ENCODE assay signal across 11 cellular contexts in the genomic region with DNA sequence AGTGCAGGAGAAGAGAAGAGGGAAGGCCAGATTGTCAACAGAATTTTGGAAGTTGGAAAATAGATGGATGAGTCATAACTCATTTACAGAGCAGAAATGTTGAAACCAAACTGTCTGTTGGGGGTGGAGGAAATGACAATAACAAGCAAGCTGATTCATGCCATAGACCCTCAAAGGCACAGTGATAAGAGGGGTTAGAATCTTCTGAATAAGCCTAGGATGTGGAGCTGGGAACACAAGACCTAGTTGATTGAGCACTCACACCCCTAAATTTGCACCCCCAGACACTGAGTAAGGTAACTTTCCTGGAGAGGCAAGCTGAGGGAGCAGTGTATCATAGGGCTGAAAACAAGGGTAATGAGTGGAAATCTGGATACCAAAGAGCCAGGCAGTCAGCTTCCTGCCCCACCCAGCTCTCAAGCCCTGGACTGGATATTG.
A peak's percentile ranks its signal among the peaks of the same experiment; 100 is the strongest.
DNase-seq lines count a peak whose midpoint lies in the region; ATAC-seq and TF ChIP-seq lines count a peak whose summit lies in the region.
"Had no signal": no experiment of that assay in that cellular context is flagged by ENCODE, and none has a peak within 500 bp of the region (broad histone marks: within the 10 kb centered on the region; RNA-seq: fewer than 3 reads in every experiment).

No MANE protein-coding gene starts in this region.

- H3K27me3 ChIP-seq in A673 (replicated peaks; ENCODE audit: insufficient read depth, low read depth, low read length, poor library complexity) (no peaks in the 10 kb centered on the region), HCT116 (ENCODE audit: insufficient read depth, low read length) (no peaks in the 10 kb centered on the region)
- H3K27me3 ChIP-seq: gastrocnemius medialis had no signal

- H2AFZ ChIP-seq in HCT116 (ENCODE audit: low read depth, low read length, poor library complexity, severe bottlenecking): peak overlapping the region; percentile 63

- peak overlapping the region; percentile 71 for H3K4me2 ChIP-seq in HCT116 (ENCODE audit: low read length)

- H3K9me3 ChIP-seq in A673 (ENCODE audit: low read depth, low read length, poor library complexity, severe bottlenecking) (peaks cover 25% of the 10 kb centered on the region), HCT116 (ENCODE audit: control insufficient read depth in 1 of 2, insufficient read depth in 1 of 2, low read depth in 1 of 2, low read length in 2 of 2) (no peaks in the 10 kb centered on the region; a peak in 1 of 4 replicates)
- H3K9me3 ChIP-seq: gastrocnemius medialis had no signal

- H3K9me2 ChIP-seq in HCT116 (ENCODE audit: insufficient read depth): no peaks in the 10 kb centered on the region

- H3K27ac ChIP-seq in A673 (ENCODE audit: low read depth, low read length, poor library complexity, severe bottlenecking) (peak overlapping the region; percentile 32), HCT116 (ENCODE audit: low read depth, low read length) (peak overlapping the region; percentile 58)

- H3K4me3 ChIP-seq in A673 (ENCODE audit: low read depth, low read length, poor library complexity, severe bottlenecking): no peak overlapping the region
- peak overlapping the region in 1 of 2 experiments; percentile 39; a peak in 2 of 4 replicates for H3K4me3 ChIP-seq in HCT116 (replicated peaks in 1 of 2; ENCODE audit: low read depth in 1 of 2, low read length in 2 of 2)
- H3K4me3 ChIP-seq: gastrocnemius medialis had no signal

- POLR2A ChIA-PET in A673 (lab: Charles Lee; ENCODE audit: low non-redundant PET) (no interaction called here), HCT116 (lab: Charles Lee) (interaction anchor here (0.7 to 1.5 kb wide), 4 partner anchors 79 to 262 kb away, joined by 3 read pairs; no protein-coding TSS in a partner anchor)

- H3K4me1 ChIP-seq in A673 (ENCODE audit: insufficient read depth, low read length, poor library complexity, severe bottlenecking) (peaks cover 11% of the 10 kb centered on the region), HCT116 (ENCODE audit: control insufficient read depth in 1 of 2, insufficient read depth in 2 of 2, low read length in 2 of 2) (peaks cover 19 to 35% of the 10 kb centered on the region in 2 experiments)
- H3K4me1 ChIP-seq: gastrocnemius medialis had no signal

- no peak for TF ChIP-seq CTCF in A673 (conservative IDR thresholded peaks at IDR 0.05; ENCODE audit: low read depth, low read length)
- no peak for TF ChIP-seq CTCF in HCT116 (IDR thresholded peaks at IDR 0.05 in 2 of 3, conservative IDR thresholded peaks at IDR 0.05 in 1 of 3; ENCODE audit: borderline replicate concordance in 1 of 3, insufficient read depth in 1 of 3, low read depth in 2 of 3, low read length in 2 of 3)

- H3K36me3 ChIP-seq in A673 (ENCODE audit: insufficient read depth, low read length, poor library complexity, severe bottlenecking): no peaks in the 10 kb centered on the region
- H3K36me3 ChIP-seq in HCT116 (ENCODE audit: control insufficient read depth in 1 of 2, insufficient read depth in 2 of 2, low read length in 2 of 2): no peaks in the 10 kb centered on the region
- H3K36me3 ChIP-seq: gastrocnemius medialis had no signal

- peak; percentile 75 for DNase-seq in A673 (ENCODE audit: low spot score)
- peak; percentile 67 for DNase-seq in HCT116 (ENCODE audit: low read depth, low spot score)
- DNase-seq in NOMO-1 treated with DMSO at 0.1 percent for 48 hours (lab: John Stamatoyannopoulos, UW; ENCODE audit: unreplicated experiment): peak; percentile 74
- DNase-seq in fibroblast of gingiva (ENCODE audit: low read depth): peak; percentile 45
- DNase-seq in retina: no peak
- DNase-seq in SK-N-DZ (ENCODE audit: low spot score): no peak
- DNase-seq: Calu3, gastrocnemius medialis, naive B cell had no signal

- BruUV-seq in A673 (replicated peaks; lab: Mats Ljungman, UMichigan) (no TSS peak), HCT116 (replicated peaks; lab: Mats Ljungman, UMichigan) (no TSS peak)

- CTCF ChIA-PET in A673 (lab: Charles Lee): interaction anchor here (1.4 kb wide), 1 partner anchor 142 kb away, joined by 4 read pairs; no protein-coding TSS in a partner anchor
- CTCF ChIA-PET in HCT116 (lab: Charles Lee): no interaction called here

- TF ChIP-seq RAD21 in HCT116 (IDR thresholded peaks at IDR 0.05; ENCODE audit: low read depth): peak; percentile 24; the same call in 1 of the 2 replicates

- ATAC-seq in HCT116: peak; percentile 74
- no peak for ATAC-seq in GM19463 (IDR thresholded peaks at IDR 0.05; ENCODE audit: unreplicated experiment)
- ATAC-seq in GM21717 (IDR thresholded peaks at IDR 0.05; ENCODE audit: unreplicated experiment): no peak

- TF ChIP-seq POLR2A in HCT116 (IDR thresholded peaks at IDR 0.05; ENCODE audit: borderline replicate concordance, extremely low read depth, insufficient read depth, insufficient read length): no peak

- H4K20me1 ChIP-seq in HCT116 (ENCODE audit: insufficient read depth): no peaks in the 10 kb centered on the region

- RAD21 ChIA-PET in HCT116 (lab: Charles Lee; ENCODE audit: low non-redundant PET in 1 of 2, low total read pairs in 2 of 2, uncharacterized antibody in 2 of 2, unreplicated experiment in 2 of 2): no interaction called here

- intact Hi-C loops in A673 (cut with micrococcal nuclease; ENCODE audit: unreplicated experiment): no loop called here
- intact Hi-C loops in HCT116 (cut with micrococcal nuclease): loop anchor here (2.0 to 10.0 kb wide), 3 partner anchors 87 to 338 kb away; no protein-coding TSS in a partner anchor

- H3K9ac ChIP-seq in HCT116 (ENCODE audit: low read length): peak overlapping the region; percentile 24; the same call in 1 of the 2 replicates

- H3K79me2 ChIP-seq in HCT116 (ENCODE audit: insufficient read depth, low read length): no peaks in the 10 kb centered on the region

TF ChIP-seq in HCT116, 20 proteins besides CTCF, POLR2A, EP300 and RAD21 (continues in another document):
- TF ChIP-seq ELF1 (IDR thresholded peaks at IDR 0.05; ENCODE audit: borderline replicate concordance, low read depth) (no peak), CBX3 (IDR thresholded peaks at IDR 0.05; ENCODE audit: low read depth) (peak; percentile 97), EZH2phosphoT487 (IDR thresholded peaks at IDR 0.05; ENCODE audit: borderline replicate concordance) (no peak), CEBPB (IDR thresholded peaks at IDR 0.05; ENCODE audit: low read depth) (peak; percentile 96), YY1 (IDR thresholded peaks at IDR 0.05; ENCODE audit: extremely low read depth, insufficient replicate concordance, low read depth, low read length) (no peak), SRF (IDR thresholded peaks at IDR 0.05; ENCODE audit: low read depth) (peak; percentile 51), ZNF274 (IDR thresholded peaks at IDR 0.05; ENCODE audit: low read depth, low read length) (no peak), POLR2AphosphoS5 (IDR thresholded peaks at IDR 0.05; ENCODE audit: low read depth, low read length) (peak; percentile 62), FOSL1 (IDR thresholded peaks at IDR 0.05; ENCODE audit: low read depth) (peak; percentile 94), SIN3A (IDR thresholded peaks at IDR 0.05; ENCODE audit: low read depth) (peak; percentile 47; the same call in 1 of the 2 replicates), EZH2 (IDR thresholded peaks at IDR 0.05) (no peak), ZFX (IDR thresholded peaks at IDR 0.05) (no peak)
- TF ChIP-seq, protein P1, sequence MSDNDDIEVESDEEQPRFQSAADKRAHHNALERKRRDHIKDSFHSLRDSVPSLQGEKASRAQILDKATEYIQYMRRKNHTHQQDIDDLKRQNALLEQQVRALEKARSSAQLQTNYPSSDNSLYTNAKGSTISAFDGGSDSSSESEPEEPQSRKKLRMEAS (IDR thresholded peaks at IDR 0.05): peak; percentile 55
- TF ChIP-seq, protein P2, sequence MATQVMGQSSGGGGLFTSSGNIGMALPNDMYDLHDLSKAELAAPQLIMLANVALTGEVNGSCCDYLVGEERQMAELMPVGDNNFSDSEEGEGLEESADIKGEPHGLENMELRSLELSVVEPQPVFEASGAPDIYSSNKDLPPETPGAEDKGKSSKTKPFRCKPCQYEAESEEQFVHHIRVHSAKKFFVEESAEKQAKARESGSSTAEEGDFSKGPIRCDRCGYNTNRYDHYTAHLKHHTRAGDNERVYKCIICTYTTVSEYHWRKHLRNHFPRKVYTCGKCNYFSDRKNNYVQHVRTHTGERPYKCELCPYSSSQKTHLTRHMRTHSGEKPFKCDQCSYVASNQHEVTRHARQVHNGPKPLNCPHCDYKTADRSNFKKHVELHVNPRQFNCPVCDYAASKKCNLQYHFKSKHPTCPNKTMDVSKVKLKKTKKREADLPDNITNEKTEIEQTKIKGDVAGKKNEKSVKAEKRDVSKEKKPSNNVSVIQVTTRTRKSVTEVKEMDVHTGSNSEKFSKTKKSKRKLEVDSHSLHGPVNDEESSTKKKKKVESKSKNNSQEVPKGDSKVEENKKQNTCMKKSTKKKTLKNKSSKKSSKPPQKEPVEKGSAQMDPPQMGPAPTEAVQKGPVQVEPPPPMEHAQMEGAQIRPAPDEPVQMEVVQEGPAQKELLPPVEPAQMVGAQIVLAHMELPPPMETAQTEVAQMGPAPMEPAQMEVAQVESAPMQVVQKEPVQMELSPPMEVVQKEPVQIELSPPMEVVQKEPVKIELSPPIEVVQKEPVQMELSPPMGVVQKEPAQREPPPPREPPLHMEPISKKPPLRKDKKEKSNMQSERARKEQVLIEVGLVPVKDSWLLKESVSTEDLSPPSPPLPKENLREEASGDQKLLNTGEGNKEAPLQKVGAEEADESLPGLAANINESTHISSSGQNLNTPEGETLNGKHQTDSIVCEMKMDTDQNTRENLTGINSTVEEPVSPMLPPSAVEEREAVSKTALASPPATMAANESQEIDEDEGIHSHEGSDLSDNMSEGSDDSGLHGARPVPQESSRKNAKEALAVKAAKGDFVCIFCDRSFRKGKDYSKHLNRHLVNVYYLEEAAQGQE (IDR thresholded peaks at IDR 0.05; ENCODE audit: low read depth): no peak
- TF ChIP-seq, protein P3, sequence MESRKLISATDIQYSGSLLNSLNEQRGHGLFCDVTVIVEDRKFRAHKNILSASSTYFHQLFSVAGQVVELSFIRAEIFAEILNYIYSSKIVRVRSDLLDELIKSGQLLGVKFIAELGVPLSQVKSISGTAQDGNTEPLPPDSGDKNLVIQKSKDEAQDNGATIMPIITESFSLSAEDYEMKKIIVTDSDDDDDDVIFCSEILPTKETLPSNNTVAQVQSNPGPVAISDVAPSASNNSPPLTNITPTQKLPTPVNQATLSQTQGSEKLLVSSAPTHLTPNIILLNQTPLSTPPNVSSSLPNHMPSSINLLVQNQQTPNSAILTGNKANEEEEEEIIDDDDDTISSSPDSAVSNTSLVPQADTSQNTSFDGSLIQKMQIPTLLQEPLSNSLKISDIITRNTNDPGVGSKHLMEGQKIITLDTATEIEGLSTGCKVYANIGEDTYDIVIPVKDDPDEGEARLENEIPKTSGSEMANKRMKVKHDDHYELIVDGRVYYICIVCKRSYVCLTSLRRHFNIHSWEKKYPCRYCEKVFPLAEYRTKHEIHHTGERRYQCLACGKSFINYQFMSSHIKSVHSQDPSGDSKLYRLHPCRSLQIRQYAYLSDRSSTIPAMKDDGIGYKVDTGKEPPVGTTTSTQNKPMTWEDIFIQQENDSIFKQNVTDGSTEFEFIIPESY (IDR thresholded peaks at IDR 0.05; ENCODE audit: extremely low read depth, insufficient replicate concordance, low read length): no peak

Comparison
In these comparisons a context has a peak if more than half of its experiments do, and no peak if none do; other contexts are left out.
1. DNase-seq: peak in A673 (single experiment), HCT116 (single experiment), NOMO-1 treated with DMSO at 0.1 percent for 48 hours (single experiment) and fibroblast of gingiva (single experiment); none in retina (single experiment) and SK-N-DZ (single experiment).